In the genomic region with DNA sequence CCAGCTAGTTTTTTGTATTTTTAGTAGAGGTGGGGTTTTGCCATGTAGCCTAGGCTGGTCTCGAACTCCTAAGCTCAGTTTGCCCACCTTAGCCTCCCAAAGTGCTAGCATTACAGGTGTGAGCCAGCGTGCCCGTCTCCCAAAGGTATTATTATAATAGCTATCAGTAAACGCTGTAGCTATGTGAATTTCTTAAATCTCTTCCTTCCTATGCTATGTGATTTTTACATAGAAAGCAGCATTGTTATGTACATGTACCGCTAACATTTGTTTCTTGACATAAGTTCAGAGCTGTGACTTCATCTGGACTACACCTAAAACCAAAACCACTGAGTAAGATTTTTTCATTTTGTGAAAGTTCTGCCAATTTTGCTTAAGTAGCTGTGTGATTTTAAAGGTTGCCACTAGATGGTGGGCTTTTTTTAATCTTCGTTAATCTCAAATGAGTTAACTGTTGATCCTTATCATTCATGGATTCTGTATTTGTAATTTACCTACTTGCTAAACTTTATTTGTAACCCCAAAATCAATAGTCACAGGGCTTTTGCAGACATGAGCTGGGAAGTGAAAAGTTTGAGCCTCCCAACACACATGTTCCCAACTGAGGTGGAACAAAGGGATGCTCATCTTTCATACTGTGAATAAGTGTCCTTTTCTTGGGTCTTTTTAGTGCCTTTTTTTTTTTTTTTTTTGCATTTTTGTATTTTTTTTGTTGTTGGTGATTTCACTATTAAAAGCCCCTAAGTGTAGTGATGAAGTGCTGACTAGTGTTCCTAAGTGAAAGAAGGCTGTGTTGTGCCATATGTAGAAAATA, we compare ENCODE assay signal across 9 cellular contexts. TPM values are rescaled to one million over a fixed set of nuclear protein-coding genes. Genes with fewer than 3 reads are reported as not detected.
A peak's percentile ranks its signal among the peaks of the same experiment; 100 is the strongest.
DNase-seq lines count a peak whose midpoint lies in the region; ATAC-seq and TF ChIP-seq lines count a peak whose summit lies in the region.
"Had no signal": no experiment of that assay in that cellular context is flagged by ENCODE, and none has a peak within 500 bp of the region (broad histone marks: within the 10 kb centered on the region; RNA-seq: fewer than 3 reads in every experiment).

No MANE protein-coding gene starts in this region.

- TF ChIP-seq POLR2A in right lobe of liver (IDR thresholded peaks at IDR 0.05): no peak

- H3K27me3 ChIP-seq in AG04450 (ENCODE audit: control insufficient read depth, insufficient read depth, low read length) (no peaks in the 10 kb centered on the region), right lobe of liver (no peaks in the 10 kb centered on the region)

- POLR2A ChIA-PET in AG04450 (lab: Yijun Ruan, JAX): interaction anchor here (0.7 kb wide), 1 partner anchor 22 kb away, joined by 5 read pairs; the partner anchor contains the start of gene PRKAR1A

- WGBS in right lobe of liver (ENCODE audit: insufficient coverage, low coverage, low lambda C conversion rate, missing lambda C conversion rate): 56% methylated on average over 6 of the region's 6 CpGs

- CTCF ChIA-PET in AG04450 (lab: Charles Lee): interaction anchor here (0.5 to 3.1 kb wide), 15 partner anchors 9 to 713 kb away, joined by 3 to 37 read pairs (median 5); partner anchors contain the start of gene PRKAR1A

- peaks cover 0 to 35% (median 12%) of the 10 kb centered on the region in 4 donors for H3K4me1 ChIP-seq in right lobe of liver

- peak; percentile 57 for TF ChIP-seq CTCF in AG04450 (IDR thresholded peaks at IDR 0.05; ENCODE audit: low read depth, low read length)
- peak; percentile 37 to 53 (median 51) for TF ChIP-seq CTCF in right lobe of liver (IDR thresholded peaks at IDR 0.05)

- H3K4me3 ChIP-seq in AG04450 (ENCODE audit: low read depth, low read length) (no peak overlapping the region), right lobe of liver (no peak overlapping the region)

- no peak for DNase-seq in AG04450 (ENCODE audit: low read depth, low spot score)
- peak; percentile 37 for DNase-seq in HCEC 1CT
- peak; percentile 26 for DNase-seq in astrocyte of the hippocampus (ENCODE audit: low read depth, low spot score)
- no peak for DNase-seq in right lobe of liver
- DNase-seq in NOMO-1 treated with dmso at 0.1 percent for 144 hours (lab: John Stamatoyannopoulos, UW; ENCODE audit: unreplicated experiment): no peak
- no peak for DNase-seq in NOMO-1 treated with DMSO at 0.1 percent for 48 hours (lab: John Stamatoyannopoulos, UW; ENCODE audit: unreplicated experiment)
- DNase-seq in activated effector memory CD4-positive, alpha-beta T cell treated with anti-CD3 and anti-CD28 coated beads, Interleukin-2, amount 50 U/mL, for 16 hours: no peak
- DNase-seq: cortex of kidney had no signal

- H3K9me3 ChIP-seq in AG04450 (ENCODE audit: control insufficient read depth, insufficient read depth, low read length) (no peaks in the 10 kb centered on the region), right lobe of liver (no peaks in the 10 kb centered on the region)

- peak; percentile 27 to 49 (median 31) for ATAC-seq in right lobe of liver
- ATAC-seq in HG03039 (IDR thresholded peaks at IDR 0.05; ENCODE audit: unreplicated experiment): no peak

- H3K36me3 ChIP-seq in right lobe of liver: peaks cover 7 to 75% (median 28%) of the 10 kb centered on the region in 4 donors

- H3K27ac ChIP-seq in AG04450 (ENCODE audit: low read depth, low read length) (no peak overlapping the region), right lobe of liver (no peak overlapping the region)

- intact Hi-C loops in right lobe of liver (cut with DNase I): no loop called here

RNA-seq across cellular contexts. Expression of gene PRKAR1A, which starts 21.9 kb away (rescaled TPM):
- polyA plus RNA-seq in AG04450 (2011; rRNA removed): 238 and 282 TPM in 2 replicates
- 308 and 368 TPM in 2 replicates for polyA minus RNA-seq in AG04450 (2011; rRNA and poly(A)+ RNA removed)
- 100 to 1,000 TPM; 109 to 172 (median 136) TPM for total RNA-seq in right lobe of liver

Comparison
In these comparisons a context has a peak if more than half of its experiments do, and no peak if none do; other contexts are left out.
1. DNase-seq: peak in HCEC 1CT (single experiment) and astrocyte of the hippocampus (single experiment); none in AG04450 (single experiment), right lobe of liver (0 of 3), NOMO-1 treated with dmso at 0.1 percent for 144 hours (single experiment), NOMO-1 treated with DMSO at 0.1 percent for 48 hours (single experiment) and activated effector memory CD4-positive, alpha-beta T cell treated with anti-CD3 and anti-CD28 coated beads, Interleukin-2, amount 50 U/mL, for 16 hours (single experiment).